Comparison of ENCODE assay signal across 26 cellular contexts in genomic region chr1:192730206-192730605, GRCh38.
DNase-seq lines count a peak whose midpoint lies in the region; ATAC-seq and TF ChIP-seq lines count a peak whose summit lies in the region.
"Had no signal": no experiment of that assay in that cellular context is flagged by ENCODE, and none has a peak within 500 bp of the region (broad histone marks: within the 10 kb centered on the region; RNA-seq: fewer than 3 reads in every experiment).

No MANE protein-coding gene starts in this region.

- H3K9me3 Mint-ChIP-seq in activated T-helper 17 cell treated with anti-CD3 and anti-CD28 coated beads, Interleukin-2, amount 50 U/mL, for 72 hours, result peaks cover 3% of the 10 kb centered on the region
- H3K9me3 Mint-ChIP-seq: dendritic cell treated with granulocyte-macrophage colony-stimulating factor and Interleukin-4, amounts not matched to agents 40 ng/mL and 50 ng/mL, for 4 days; immature natural killer cell had no signal

- H3K79me2 ChIP-seq in OCI-LY7 (ENCODE audit: insufficient read depth, low read depth, low read length), result no peaks in the 10 kb centered on the region

- no peaks in the 10 kb centered on the region for H4K20me1 ChIP-seq in OCI-LY7 (ENCODE audit: insufficient read depth, low read length)

- no peaks in the 10 kb centered on the region for H3K4me1 Mint-ChIP-seq in activated T-helper 17 cell treated with anti-CD3 and anti-CD28 coated beads, Interleukin-2, amount 50 U/mL, for 72 hours
- H3K4me1 Mint-ChIP-seq: activated CD4-positive, alpha-beta T cell treated with anti-CD3 and anti-CD28 coated beads, Interleukin-2, amount 10 ng/mL, durations not matched to agents 7 days and 5 days; immature natural killer cell; stimulated activated naive CD8-positive, alpha-beta T cell treated with anti-CD3 and anti-CD28 coated beads, Interleukin-15, amount 100 ng/mL, for 72 hours had no signal

- no TSS peak for BruUV-seq in OCI-LY7 (replicated peaks; lab: Mats Ljungman, UMichigan)

- no peak for TF ChIP-seq CTCF in OCI-LY7 (conservative IDR thresholded peaks at IDR 0.05; ENCODE audit: low read length)

- POLR2A ChIA-PET in OCI-LY7 (lab: Charles Lee), result interaction anchor here (0.6 to 2.4 kb wide), 5 partner anchors 13 to 262 kb away, joined by 3 to 10 read pairs (median 4); no protein-coding TSS in a partner anchor

- no peaks in the 10 kb centered on the region for H3K27me3 Mint-ChIP-seq in activated T-helper 17 cell treated with anti-CD3 and anti-CD28 coated beads, Interleukin-2, amount 50 U/mL, for 72 hours
- H3K27me3 Mint-ChIP-seq: activated CD4-positive, alpha-beta T cell treated with anti-CD3 and anti-CD28 coated beads, Interleukin-2, amount 10 ng/mL, durations not matched to agents 7 days and 5 days; dendritic cell treated with granulocyte-macrophage colony-stimulating factor and Interleukin-4, amounts not matched to agents 40 ng/mL and 50 ng/mL, for 4 days; stimulated activated naive CD8-positive, alpha-beta T cell treated with anti-CD3 and anti-CD28 coated beads, Interleukin-15, amount 100 ng/mL, for 72 hours had no signal

- no peak for ATAC-seq in activated T-helper 17 cell treated with anti-CD3 and anti-CD28 coated beads, Interleukin-2, amount 50 U/mL, for 72 hours (replicated peaks)
- ATAC-seq in GM18511 (IDR thresholded peaks at IDR 0.05; ENCODE audit: unreplicated experiment), result no peak
- ATAC-seq: esophagus mucosa; HCT116; stimulated activated naive CD8-positive, alpha-beta T cell treated with anti-CD3 and anti-CD28 coated beads, Interleukin-15, amount 100 ng/mL, for 72 hours had no signal

- H3K9me2 ChIP-seq in OCI-LY7 (ENCODE audit: insufficient read depth, low read length), result no peaks in the 10 kb centered on the region

- peak overlapping the region; percentile 8; the same call in 1 of the 2 replicates for H2AFZ ChIP-seq in OCI-LY7 (ENCODE audit: low read length)

- H3K36me3 Mint-ChIP-seq in activated T-helper 17 cell treated with anti-CD3 and anti-CD28 coated beads, Interleukin-2, amount 50 U/mL, for 72 hours (ENCODE audit: low read depth), result no peaks in the 10 kb centered on the region
- H3K36me3 Mint-ChIP-seq: activated naive CD8-positive, alpha-beta T cell; immature natural killer cell had no signal

- intact Hi-C loops in OCI-LY7 (cut with micrococcal nuclease; ENCODE audit: unreplicated experiment), result no loop called here

- no peak overlapping the region for H3K27ac ChIP-seq in OCI-LY7 (ENCODE audit: low read depth, low read length, poor library complexity, severe bottlenecking)
- H3K27ac ChIP-seq: ascending aorta, cardiac muscle cell, SJSA1 had no signal

- H3K9me3 ChIP-seq in OCI-LY7 (ENCODE audit: low read length), result no peaks in the 10 kb centered on the region
- H3K9me3 ChIP-seq: ascending aorta, SJSA1 had no signal

- H3K4me3 ChIP-seq in OCI-LY7 (ENCODE audit: low read depth, low read length, poor library complexity, severe bottlenecking), result no peak overlapping the region
- H3K4me3 ChIP-seq: ascending aorta, cardiac muscle cell, SJSA1 had no signal

- no peak overlapping the region for H3K4me3 Mint-ChIP-seq in activated T-helper 17 cell treated with anti-CD3 and anti-CD28 coated beads, Interleukin-2, amount 50 U/mL, for 72 hours
- H3K4me3 Mint-ChIP-seq: activated CD4-positive, alpha-beta T cell treated with anti-CD3 and anti-CD28 coated beads, Interleukin-2, amount 10 ng/mL, durations not matched to agents 7 days and 5 days; activated naive CD8-positive, alpha-beta T cell; dendritic cell treated with granulocyte-macrophage colony-stimulating factor and Interleukin-4, amounts not matched to agents 40 ng/mL and 50 ng/mL, for 4 days; immature natural killer cell; stimulated activated naive CD8-positive, alpha-beta T cell treated with anti-CD3 and anti-CD28 coated beads, Interleukin-15, amount 100 ng/mL, for 72 hours had no signal

- CTCF ChIA-PET in OCI-LY7 (lab: Charles Lee; ENCODE audit: unreplicated experiment), result no interaction called here

- DNase-seq in NOMO-1 treated with DMSO at 0.1 percent for 48 hours (lab: John Stamatoyannopoulos, UW; ENCODE audit: unreplicated experiment) (peak; percentile 37), NOMO-1 treated with dmso at 0.1 percent for 144 hours (lab: John Stamatoyannopoulos, UW; ENCODE audit: unreplicated experiment) (no peak), OCI-LY7 (ENCODE audit: low spot score) (no peak), fibroblast of gingiva (ENCODE audit: low read depth) (peak; percentile 52), middle frontal gyrus (ENCODE audit: extremely low spot score, low spot score) (peak; percentile 30), iPS-NIHi7 (ENCODE audit: extremely low spot score) (no peak)
- DNase-seq: 8988T; activated CD4-positive, alpha-beta T cell treated with anti-CD3 and anti-CD28 coated beads, Interleukin-2, amount 10 ng/mL, durations not matched to agents 7 days and 5 days; activated effector memory CD4-positive, alpha-beta T cell treated with Interleukin-2 at 50 U/mL for 16 hours; DMS153; hypothalamus; immature natural killer cell; NCI-H2029; NCI-H524 treated with DMSO at 0.1 percent for 48 hours; stimulated activated CD4-positive, alpha-beta T cell treated with anti-CD3 and anti-CD28 coated beads, Interleukin-2, amount 100 ng/mL, for 24 hours; stimulated activated naive CD8-positive, alpha-beta T cell treated with anti-CD3 and anti-CD28 coated beads, Interleukin-15, amount 100 ng/mL, for 72 hours; T1000 had no signal

- H3K4me2 ChIP-seq in OCI-LY7 (ENCODE audit: low read length), result no peak overlapping the region

- H3K27ac Mint-ChIP-seq in activated T-helper 17 cell treated with anti-CD3 and anti-CD28 coated beads, Interleukin-2, amount 50 U/mL, for 72 hours, result no peak overlapping the region
- H3K27ac Mint-ChIP-seq: activated CD4-positive, alpha-beta T cell treated with anti-CD3 and anti-CD28 coated beads, Interleukin-2, amount 10 ng/mL, durations not matched to agents 7 days and 5 days; activated naive CD8-positive, alpha-beta T cell; dendritic cell treated with granulocyte-macrophage colony-stimulating factor and Interleukin-4, amounts not matched to agents 40 ng/mL and 50 ng/mL, for 4 days; immature natural killer cell; stimulated activated naive CD8-positive, alpha-beta T cell treated with anti-CD3 and anti-CD28 coated beads, Interleukin-15, amount 100 ng/mL, for 72 hours had no signal

- H3K4me1 ChIP-seq in OCI-LY7 (ENCODE audit: insufficient read depth, low read length, poor library complexity, severe bottlenecking), result no peaks in the 10 kb centered on the region
- H3K4me1 ChIP-seq: ascending aorta, SJSA1 had no signal

- no peaks in the 10 kb centered on the region for H3K36me3 ChIP-seq in OCI-LY7 (ENCODE audit: insufficient read depth, low read length)
- H3K36me3 ChIP-seq: ascending aorta, cardiac muscle cell, SJSA1 had no signal

Comparison
In these comparisons a context has a peak if more than half of its experiments do, and no peak if none do; other contexts are left out.
1. DNase-seq: peak in NOMO-1 treated with DMSO at 0.1 percent for 48 hours (single experiment), fibroblast of gingiva (single experiment) and middle frontal gyrus (single experiment); none in NOMO-1 treated with dmso at 0.1 percent for 144 hours (single experiment), OCI-LY7 (single experiment) and iPS-NIHi7 (single experiment).